Comparison of ENCODE assay signal across 8 cellular contexts in genomic region chr2:38875576-38876367, GRCh38. TPM values are rescaled to one million over a fixed set of nuclear protein-coding genes. Genes with fewer than 3 reads are reported as not detected.
DNase-seq lines count a peak whose midpoint lies in the region; ATAC-seq and TF ChIP-seq lines count a peak whose summit lies in the region.

A gene with protein sequence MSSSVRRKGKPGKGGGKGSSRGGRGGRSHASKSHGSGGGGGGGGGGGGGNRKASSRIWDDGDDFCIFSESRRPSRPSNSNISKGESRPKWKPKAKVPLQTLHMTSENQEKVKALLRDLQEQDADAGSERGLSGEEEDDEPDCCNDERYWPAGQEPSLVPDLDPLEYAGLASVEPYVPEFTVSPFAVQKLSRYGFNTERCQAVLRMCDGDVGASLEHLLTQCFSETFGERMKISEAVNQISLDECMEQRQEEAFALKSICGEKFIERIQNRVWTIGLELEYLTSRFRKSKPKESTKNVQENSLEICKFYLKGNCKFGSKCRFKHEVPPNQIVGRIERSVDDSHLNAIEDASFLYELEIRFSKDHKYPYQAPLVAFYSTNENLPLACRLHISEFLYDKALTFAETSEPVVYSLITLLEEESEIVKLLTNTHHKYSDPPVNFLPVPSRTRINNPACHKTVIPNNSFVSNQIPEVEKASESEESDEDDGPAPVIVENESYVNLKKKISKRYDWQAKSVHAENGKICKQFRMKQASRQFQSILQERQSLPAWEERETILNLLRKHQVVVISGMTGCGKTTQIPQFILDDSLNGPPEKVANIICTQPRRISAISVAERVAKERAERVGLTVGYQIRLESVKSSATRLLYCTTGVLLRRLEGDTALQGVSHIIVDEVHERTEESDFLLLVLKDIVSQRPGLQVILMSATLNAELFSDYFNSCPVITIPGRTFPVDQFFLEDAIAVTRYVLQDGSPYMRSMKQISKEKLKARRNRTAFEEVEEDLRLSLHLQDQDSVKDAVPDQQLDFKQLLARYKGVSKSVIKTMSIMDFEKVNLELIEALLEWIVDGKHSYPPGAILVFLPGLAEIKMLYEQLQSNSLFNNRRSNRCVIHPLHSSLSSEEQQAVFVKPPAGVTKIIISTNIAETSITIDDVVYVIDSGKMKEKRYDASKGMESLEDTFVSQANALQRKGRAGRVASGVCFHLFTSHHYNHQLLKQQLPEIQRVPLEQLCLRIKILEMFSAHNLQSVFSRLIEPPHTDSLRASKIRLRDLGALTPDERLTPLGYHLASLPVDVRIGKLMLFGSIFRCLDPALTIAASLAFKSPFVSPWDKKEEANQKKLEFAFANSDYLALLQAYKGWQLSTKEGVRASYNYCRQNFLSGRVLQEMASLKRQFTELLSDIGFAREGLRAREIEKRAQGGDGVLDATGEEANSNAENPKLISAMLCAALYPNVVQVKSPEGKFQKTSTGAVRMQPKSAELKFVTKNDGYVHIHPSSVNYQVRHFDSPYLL (N-terminal part only) (minus strand): TSS chr2:38875934. CDS start chr2:38868405, 7,529 bp downstream.
Gene MORN2 (plus strand): TSS chr2:38875976.

- peak; percentile 83 for DNase-seq in NB4 (ENCODE audit: low read depth)
- DNase-seq in SKM-1 (lab: John Stamatoyannopoulos, UW; ENCODE audit: unreplicated experiment): peak; percentile 58
- peak; percentile 85 to 93 for DNase-seq in cardiac muscle cell (ENCODE audit: low read depth in 1 of 2, low spot score in 1 of 2)
- DNase-seq in thyroid gland: peak; percentile 93 to 94

- H3K27me3 Mint-ChIP-seq in activated naive CD8-positive, alpha-beta T cell: no peaks in the 10 kb centered on the region

- intact Hi-C loops in thyroid gland (cut with DNase I): no loop called here

- peak within 1 kb of the TSS; percentile 95 for H3K4me3 ChIP-seq in NB4 (ENCODE audit: low read depth, low read length)
- H3K4me3 ChIP-seq in cardiac muscle cell: peak within 1 kb of the TSS; percentile 66
- peak within 1 kb of the TSS; percentile 87 for H3K4me3 ChIP-seq in parathyroid adenoma (ENCODE audit: low read depth, low read length)
- H3K4me3 ChIP-seq in thyroid gland (replicated peaks in 1 of 3): peak within 1 kb of the TSS; percentile 69 to 76 (median 71)

- H3K79me2 ChIP-seq in parathyroid adenoma: peaks cover 29% of the 10 kb centered on the region

- H3K4me2 ChIP-seq in parathyroid adenoma (ENCODE audit: low read length): peak within 1 kb of the TSS; percentile 82

- 0 to 1% methylated on average over 6 to 29 of the region's 52 CpGs for WGBS in thyroid gland, 2 donors

- H3K36me3 ChIP-seq in cardiac muscle cell (no peaks in the 10 kb centered on the region), parathyroid adenoma (ENCODE audit: control insufficient read depth, insufficient read depth, low read length) (no peaks in the 10 kb centered on the region), thyroid gland (no peaks in the 10 kb centered on the region)

- H3K9me3 ChIP-seq in cardiac muscle cell (ENCODE audit: low read depth) (no peaks in the 10 kb centered on the region), parathyroid adenoma (ENCODE audit: control insufficient read depth, low read length) (no peaks in the 10 kb centered on the region), thyroid gland (no peaks in the 10 kb centered on the region)

- peaks cover 12% of the 10 kb centered on the region for H3K36me3 Mint-ChIP-seq in activated naive CD8-positive, alpha-beta T cell

- peak within 1 kb of the TSS; percentile 99 for H3K4me3 Mint-ChIP-seq in activated naive CD8-positive, alpha-beta T cell

- no peaks in the 10 kb centered on the region for H3K27me3 ChIP-seq in cardiac muscle cell
- H3K27me3 ChIP-seq in parathyroid adenoma (ENCODE audit: control insufficient read depth, insufficient read depth, low read length): no peaks in the 10 kb centered on the region
- H3K27me3 ChIP-seq in thyroid gland: no peaks in the 10 kb centered on the region

- H3K9ac ChIP-seq in parathyroid adenoma: peak within 1 kb of the TSS; percentile 39

- TF ChIP-seq CTCF in NB4 (IDR thresholded peaks at IDR 0.05; ENCODE audit: low read depth, low read length) (no peak), cardiac muscle cell (IDR thresholded peaks at IDR 0.05; ENCODE audit: low read depth, low read length) (no peak), parathyroid adenoma (IDR thresholded peaks at IDR 0.05) (no peak), thyroid gland (IDR thresholded peaks at IDR 0.05) (no peak)

- H3K27ac ChIP-seq in cardiac muscle cell: peak within 1 kb of the TSS; percentile 10
- H3K27ac ChIP-seq in parathyroid adenoma: peak within 1 kb of the TSS; percentile 50
- peak within 1 kb of the TSS in 1 of 3 donors; percentile 13 for H3K27ac ChIP-seq in thyroid gland

- peak; percentile 100 for ATAC-seq in HG02588 (IDR thresholded peaks at IDR 0.05; ENCODE audit: unreplicated experiment)

- H3K9me3 Mint-ChIP-seq in activated naive CD8-positive, alpha-beta T cell (ENCODE audit: low read depth): peaks cover 12% of the 10 kb centered on the region

- H3K4me1 ChIP-seq in cardiac muscle cell (ENCODE audit: low read depth) (peaks cover 6% of the 10 kb centered on the region), parathyroid adenoma (no peaks in the 10 kb centered on the region), thyroid gland (peaks cover 0 to 5% of the 10 kb centered on the region in 2 donors)

- TF ChIP-seq POLR2A in GM10847 (IDR thresholded peaks at IDR 0.05; ENCODE audit: extremely low read depth, insufficient read length) (peak; percentile 31), NB4 (IDR thresholded peaks at IDR 0.05; ENCODE audit: extremely low read depth, insufficient read length) (peak; percentile 48), thyroid gland (IDR thresholded peaks at IDR 0.05) (peak in 1 of 2 donors; percentile 63)

- peak within 1 kb of the TSS; percentile 84 for H2AFZ ChIP-seq in parathyroid adenoma

- peaks cover 21% of the 10 kb centered on the region for H3K4me1 Mint-ChIP-seq in activated naive CD8-positive, alpha-beta T cell (ENCODE audit: low read depth)

- peak within 1 kb of the TSS; percentile 85 for H3K27ac Mint-ChIP-seq in activated naive CD8-positive, alpha-beta T cell

RNA-seq across cellular contexts. Expression of the first gene that starts in this region (rescaled TPM):
- 13.3 and 23.0 TPM in 2 replicates for total RNA-seq in cardiac muscle cell
- 14.7 and 18.1 TPM in 2 replicates for polyA plus RNA-seq in cardiac muscle cell
- 10 to 100 TPM; 12.4 to 19.3 (median 16.3) TPM for total RNA-seq in thyroid gland

RNA-seq across cellular contexts. Expression of gene MORN2, which starts in this region (rescaled TPM):
- total RNA-seq in cardiac muscle cell (17.8 and 21.1 TPM in 2 replicates), thyroid gland (10 to 100 TPM; 39.0 to 54.6 (median 47.3) TPM)
- polyA plus RNA-seq in cardiac muscle cell: 49.3 and 53.1 TPM in 2 replicates
